Comparison of ENCODE assay signal across 28 cellular contexts in the genomic region with DNA sequence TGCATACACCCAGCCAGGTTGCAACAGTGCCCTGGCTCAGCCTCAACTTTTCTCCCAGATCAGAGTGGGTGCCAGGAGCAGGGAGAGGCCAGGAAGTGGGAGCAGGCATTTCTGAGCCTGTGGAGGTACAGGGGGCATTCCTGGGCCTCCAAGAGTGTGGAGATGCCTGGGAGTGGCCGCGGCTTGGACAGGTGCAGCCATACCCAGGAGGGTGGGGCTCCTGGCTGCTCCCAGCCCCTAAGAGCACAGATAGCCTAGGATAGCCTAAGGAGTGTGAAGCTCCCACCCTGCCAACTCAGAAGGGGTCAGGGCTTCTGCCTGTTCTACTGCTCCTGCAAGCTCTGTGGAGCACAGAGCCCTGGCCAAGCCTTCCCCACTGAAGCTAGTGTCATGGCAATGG.
"Had no signal": no experiment of that assay in that cellular context is flagged by ENCODE, and none has a peak within 500 bp of the region (broad histone marks: within the 10 kb centered on the region; RNA-seq: fewer than 3 reads in every experiment).

No MANE protein-coding gene starts in this region.

- H3K36me3 ChIP-seq: colonic mucosa, esophagus squamous epithelium, gastrocnemius medialis, heart right ventricle had no signal

- H3K9me3 ChIP-seq: colonic mucosa, gastrocnemius medialis had no signal

- FAIRE-seq: endometrium, islet of Langerhans, keratinocyte had no signal

- H3K4me1 ChIP-seq: colonic mucosa, esophagus squamous epithelium, gastrocnemius medialis, heart right ventricle had no signal

- DNase-seq: colonic mucosa; cortex of kidney; effector CD8-positive, alpha-beta T cell; effector memory CD8-positive, alpha-beta T cell; endodermal cell; erythroblast; esophagus squamous epithelium; foreskin fibroblast; foreskin melanocyte; gastrocnemius medialis; glutamatergic neuron; head of caudate nucleus; heart right ventricle; hippocampal formation; kidney glomerular epithelial cell; left colon; left ventricle myocardium superior; mammary epithelial cell; mesendoderm; mucosa of descending colon; naive B cell had no signal

- H3K27ac ChIP-seq: colonic mucosa, epithelial cell of prostate, esophagus squamous epithelium, gastrocnemius medialis, heart right ventricle had no signal

- H3K27me3 ChIP-seq: colonic mucosa, esophagus squamous epithelium, gastrocnemius medialis, heart right ventricle had no signal

- H3K4me3 ChIP-seq: colonic mucosa, esophagus squamous epithelium, gastrocnemius medialis, heart right ventricle, lung, mucosa of descending colon had no signal

- ATAC-seq: effector memory CD8-positive, alpha-beta T cell; esophagus mucosa; gastrocnemius medialis; heart right ventricle; left colon; left lobe of liver; left ventricle myocardium superior; mucosa of descending colon had no signal
